ENCODE assay signal across 22 cellular contexts in the genomic region with DNA sequence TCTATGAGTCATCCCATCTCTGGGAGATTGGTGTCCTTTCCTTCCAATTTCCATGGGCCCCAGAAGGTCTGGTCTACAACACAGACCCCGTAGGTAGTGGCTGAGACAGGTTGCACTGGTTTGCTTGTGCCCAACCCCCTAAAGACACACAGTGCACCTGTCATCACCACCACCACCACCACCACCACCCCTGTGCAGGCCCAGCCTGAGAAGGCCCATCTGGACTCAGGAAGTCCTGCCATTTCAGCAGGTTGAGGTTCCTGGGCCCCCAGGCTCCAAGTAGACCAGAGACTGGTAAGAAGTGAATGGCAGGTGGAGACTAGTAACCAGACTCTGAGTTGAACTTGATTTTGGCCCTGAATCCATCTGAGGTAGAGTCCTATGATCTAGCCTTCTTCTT. TPM values are rescaled to one million over a fixed set of nuclear protein-coding genes. Genes with fewer than 3 reads are reported as not detected.
DNase-seq lines count a peak whose midpoint lies in the region; ATAC-seq, FAIRE-seq and TF ChIP-seq lines count a peak whose summit lies in the region.
"Had no signal": no experiment of that assay in that cellular context is flagged by ENCODE, and none has a peak within 500 bp of the region (broad histone marks: within the 10 kb centered on the region; RNA-seq: fewer than 3 reads in every experiment).

No MANE protein-coding gene starts in this region.

- H3K9me3 ChIP-seq in A549 (no peaks in the 10 kb centered on the region), neural progenitor cell (ENCODE audit: low read depth) (no peaks in the 10 kb centered on the region)
- H3K9me3 ChIP-seq: Caco-2 had no signal

- peaks cover 42% of the 10 kb centered on the region for H3K27me3 Mint-ChIP-seq in neural progenitor cell (ENCODE audit: insufficient read depth, low read depth)
- H3K27me3 Mint-ChIP-seq in activated T-helper 1 cell treated with anti-CD3 and anti-CD28 coated beads, Interleukin-12 subunit alpha, Interleukin-12 subunit beta, Interleukin-2, Interleukin-4 antibody, amounts not matched to agents 30 ng/mL and 10 ng/mL and 1 ng/mL, durations not matched to agents 14 hours and 24 hours and 36 hours (ENCODE audit: insufficient read depth), result peaks cover 44% of the 10 kb centered on the region

- CTCF ChIA-PET in A549 (lab: Yijun Ruan, JAX), result interaction anchor here (3.5 to 17.3 kb wide), 2 partner anchors 15 to 112 kb away, joined by 12 to 317 read pairs; no protein-coding TSS in a partner anchor

- TF ChIP-seq CTCF in A549 (IDR thresholded peaks at IDR 0.05) (no peak), neural progenitor cell (IDR thresholded peaks at IDR 0.05) (no peak)

- H3K27ac ChIP-seq in A549 (no peak overlapping the region), neural progenitor cell (no peak overlapping the region)
- H3K27ac ChIP-seq: GM23248 had no signal

- no peak overlapping the region for H2AFZ ChIP-seq in neural progenitor cell (replicated peaks)
- H2AFZ ChIP-seq: GM23248 had no signal

- no peak overlapping the region for H3K27ac Mint-ChIP-seq in neural progenitor cell
- no peak overlapping the region for H3K27ac Mint-ChIP-seq in activated T-helper 1 cell treated with anti-CD3 and anti-CD28 coated beads, Interleukin-12 subunit alpha, Interleukin-12 subunit beta, Interleukin-2, Interleukin-4 antibody, amounts not matched to agents 30 ng/mL and 10 ng/mL and 1 ng/mL, durations not matched to agents 14 hours and 24 hours and 36 hours
- H3K27ac Mint-ChIP-seq: CD4-positive, alpha-beta T cell had no signal

- FAIRE-seq in A549 (lab: Jason Lieb, UNC), result no peak

- H3K4me3 ChIP-seq in A549 (no peak overlapping the region), neural progenitor cell (no peak overlapping the region)
- H3K4me3 ChIP-seq: GM23248 had no signal

- no peak for ATAC-seq in A549
- ATAC-seq: SK-N-SH treated with all-trans-retinoic acid at 6 μM for 48 hours had no signal

- TF ChIP-seq RAD21 in A549 (conservative IDR thresholded peaks at IDR 0.05 in 1 of 2, IDR thresholded peaks at IDR 0.05 in 1 of 2), result no peak

- POLR2A ChIA-PET in A549 (lab: Yijun Ruan, JAX), result no interaction called here

- H3K27me3 ChIP-seq in neural progenitor cell, result no peaks in the 10 kb centered on the region

- TF ChIP-seq POLR2A in A549 (IDR thresholded peaks at IDR 0.05; ENCODE audit: low read length), result no peak

- intact Hi-C loops in activated T-helper 1 cell treated with anti-CD3 and anti-CD28 coated beads, Interleukin-12 subunit alpha, Interleukin-12 subunit beta, Interleukin-2, Interleukin-4 antibody, amounts not matched to agents 30 ng/mL and 10 ng/mL and 1 ng/mL, durations not matched to agents 14 hours and 24 hours and 36 hours (cut with micrococcal nuclease), result no loop called here

- H3F3A ChIP-seq in neural progenitor cell (ENCODE audit: low read depth), result peaks cover 37% of the 10 kb centered on the region

- 40% methylated on average over 1 of the region's 1 CpG for WGBS in A549 (ENCODE audit: missing lambda C conversion rate)

- DNase-seq in A549 (ENCODE audit: low read depth in 1 of 2, low spot score in 1 of 2) (no peak), D341Med (ENCODE audit: low spot score) (peak; percentile 15), ecto neural progenitor cell (ENCODE audit: low spot score) (peak; percentile 43), neural progenitor cell (ENCODE audit: low spot score) (no peak), MV-4-11 (lab: John Stamatoyannopoulos, UW) (no peak)
- DNase-seq in activated T-helper 1 cell treated with anti-CD3 and anti-CD28 coated beads, Interleukin-12 subunit alpha, Interleukin-12 subunit beta, Interleukin-2, Interleukin-4 antibody, amounts not matched to agents 30 ng/mL and 10 ng/mL and 1 ng/mL, durations not matched to agents 14 hours and 24 hours and 36 hours (ENCODE audit: low spot score), result no peak
- DNase-seq in activated T-cell treated with anti-CD3 and anti-CD28 coated beads, Interleukin-2, amount 50 U/mL, for 48 hours, result no peak
- DNase-seq: CD4-positive, alpha-beta T cell; DMS153; GDM1; MM.1S; NCI-H1092 treated with DMSO at 0.1 percent for 48 hours; NCI-H146; NCI-H2081; NCI-H2171 treated with DMSO at 0.1 percent for 48 hours; NCI-H446 treated with DMSO at 0.1 percent for 48 hours; OCI-M1; SHP77 had no signal

- H3K4me1 ChIP-seq in A549, result no peaks in the 10 kb centered on the region
- H3K4me1 ChIP-seq in neural progenitor cell, result peaks cover 34% of the 10 kb centered on the region
- H3K4me1 ChIP-seq: Caco-2 had no signal

- H4K20me1 ChIP-seq in neural progenitor cell (ENCODE audit: low read depth), result no peaks in the 10 kb centered on the region

- no peaks in the 10 kb centered on the region for H3K79me2 ChIP-seq in neural progenitor cell (ENCODE audit: low read depth)

- no peak overlapping the region for H3K4me3 Mint-ChIP-seq in neural progenitor cell
- H3K4me3 Mint-ChIP-seq in activated T-helper 1 cell treated with anti-CD3 and anti-CD28 coated beads, Interleukin-12 subunit alpha, Interleukin-12 subunit beta, Interleukin-2, Interleukin-4 antibody, amounts not matched to agents 30 ng/mL and 10 ng/mL and 1 ng/mL, durations not matched to agents 14 hours and 24 hours and 36 hours, result no peak overlapping the region
- H3K4me3 Mint-ChIP-seq: CD4-positive, alpha-beta T cell had no signal

- no peak overlapping the region for H3K9ac ChIP-seq in neural progenitor cell
- H3K9ac ChIP-seq: GM23248 had no signal

- TF ChIP-seq EP300 in A549 (IDR thresholded peaks at IDR 0.05), result no peak

- no peaks in the 10 kb centered on the region for H3K9me3 Mint-ChIP-seq in neural progenitor cell
- H3K9me3 Mint-ChIP-seq in activated T-helper 1 cell treated with anti-CD3 and anti-CD28 coated beads, Interleukin-12 subunit alpha, Interleukin-12 subunit beta, Interleukin-2, Interleukin-4 antibody, amounts not matched to agents 30 ng/mL and 10 ng/mL and 1 ng/mL, durations not matched to agents 14 hours and 24 hours and 36 hours, result no peaks in the 10 kb centered on the region
- H3K9me3 Mint-ChIP-seq: CD4-positive, alpha-beta T cell had no signal

- no peak overlapping the region for H3K4me2 ChIP-seq in A549
- H3K4me2 ChIP-seq in neural progenitor cell, result peak overlapping the region; percentile 94

- no peaks in the 10 kb centered on the region for H3K36me3 ChIP-seq in neural progenitor cell

- no peaks in the 10 kb centered on the region for H3K36me3 Mint-ChIP-seq in neural progenitor cell
- no peaks in the 10 kb centered on the region for H3K36me3 Mint-ChIP-seq in activated T-helper 1 cell treated with anti-CD3 and anti-CD28 coated beads, Interleukin-12 subunit alpha, Interleukin-12 subunit beta, Interleukin-2, Interleukin-4 antibody, amounts not matched to agents 30 ng/mL and 10 ng/mL and 1 ng/mL, durations not matched to agents 14 hours and 24 hours and 36 hours (ENCODE audit: low read depth)

- peaks cover 50% of the 10 kb centered on the region for H3K4me1 Mint-ChIP-seq in neural progenitor cell
- no peaks in the 10 kb centered on the region for H3K4me1 Mint-ChIP-seq in activated T-helper 1 cell treated with anti-CD3 and anti-CD28 coated beads, Interleukin-12 subunit alpha, Interleukin-12 subunit beta, Interleukin-2, Interleukin-4 antibody, amounts not matched to agents 30 ng/mL and 10 ng/mL and 1 ng/mL, durations not matched to agents 14 hours and 24 hours and 36 hours (ENCODE audit: low read depth)

TF ChIP-seq in A549, 52 proteins besides CTCF, POLR2A, EP300 and RAD21:
- TF ChIP-seq FOSL2 (IDR thresholded peaks at IDR 0.05) (no peak), FOSL2 (CRISPR knock-in tag; IDR thresholded peaks at IDR 0.05) (peak; percentile 32; the same call in 1 of the 2 replicates), SREBF2 (IDR thresholded peaks at IDR 0.05) (no peak)

RNA-seq across cellular contexts. Expression of gene PHB1, which starts 25.9 kb away (rescaled TPM):
- 480 and 556 TPM in 2 replicates for polyA plus RNA-seq in A549 (2011; rRNA removed)
- polyA plus RNA-seq in A549 (2012; cell fraction: cytosol; rRNA removed), result 819 and 950 TPM in 2 replicates
- 522 and 661 TPM in 2 replicates for polyA plus RNA-seq in A549 (2012; cell fraction: nucleus; rRNA removed)
- polyA plus RNA-seq in A549 (2017; fragmentation: RNase III; extraction: RNeasy Plus Mini Kit Qiagen cat#74134 plus additional on column Dnase treatment), result 410 to 432 TPM (median 416 TPM) in 3 replicates
- polyA minus RNA-seq in A549 (2011; rRNA and poly(A)+ RNA removed), result 595 and 645 TPM in 2 replicates
- 126 and 168 TPM in 2 replicates for total RNA-seq in neural progenitor cell (ENCODE audit: low replicate concordance)
- 395 and 401 TPM in 2 replicates for total RNA-seq in activated T-helper 1 cell treated with anti-CD3 and anti-CD28 coated beads, Interleukin-12 subunit alpha, Interleukin-12 subunit beta, Interleukin-2, Interleukin-4 antibody, amounts not matched to agents 30 ng/mL and 10 ng/mL and 1 ng/mL, durations not matched to agents 14 hours and 24 hours and 36 hours

RNA-seq across cellular contexts. Expression of gene NGFR, which starts 54.5 kb away (rescaled TPM):
- polyA plus RNA-seq in A549 (2011; rRNA removed), result 0.09 and 0.18 TPM in 2 replicates
- 0.19 and 0.21 TPM in 2 replicates for polyA plus RNA-seq in A549 (2012; cell fraction: cytosol; rRNA removed)
- polyA plus RNA-seq in A549 (2012; cell fraction: nucleus; rRNA removed), result 0.20 and 0.21 TPM in 2 replicates
- polyA plus RNA-seq in A549 (2017; fragmentation: RNase III; extraction: RNeasy Plus Mini Kit Qiagen cat#74134 plus additional on column Dnase treatment), result 0.12 to 0.14 TPM (median 0.13 TPM) in 3 replicates
- polyA minus RNA-seq in A549 (2011; rRNA and poly(A)+ RNA removed), result not detected in 2 replicates
- 6.6 and 18.4 TPM in 2 replicates for total RNA-seq in neural progenitor cell (ENCODE audit: low replicate concordance)
- total RNA-seq in activated T-helper 1 cell treated with anti-CD3 and anti-CD28 coated beads, Interleukin-12 subunit alpha, Interleukin-12 subunit beta, Interleukin-2, Interleukin-4 antibody, amounts not matched to agents 30 ng/mL and 10 ng/mL and 1 ng/mL, durations not matched to agents 14 hours and 24 hours and 36 hours, result 0.13 and 0.20 TPM in 2 replicates
- polyA plus RNA-seq: AG04450 had no signal

Comparison
In these comparisons a context has a peak if more than half of its experiments do, and no peak if none do; other contexts are left out.
1. DNase-seq: peak in D341Med (single experiment) and ecto neural progenitor cell (single experiment); none in A549 (0 of 2), neural progenitor cell (single experiment), activated T-helper 1 cell treated with anti-CD3 and anti-CD28 coated beads, Interleukin-12 subunit alpha, Interleukin-12 subunit beta, Interleukin-2, Interleukin-4 antibody, amounts not matched to agents 30 ng/mL and 10 ng/mL and 1 ng/mL, durations not matched to agents 14 hours and 24 hours and 36 hours (single experiment), MV-4-11 (single experiment) and activated T-cell treated with anti-CD3 and anti-CD28 coated beads, Interleukin-2, amount 50 U/mL, for 48 hours (0 of 2).